In the genomic region with DNA sequence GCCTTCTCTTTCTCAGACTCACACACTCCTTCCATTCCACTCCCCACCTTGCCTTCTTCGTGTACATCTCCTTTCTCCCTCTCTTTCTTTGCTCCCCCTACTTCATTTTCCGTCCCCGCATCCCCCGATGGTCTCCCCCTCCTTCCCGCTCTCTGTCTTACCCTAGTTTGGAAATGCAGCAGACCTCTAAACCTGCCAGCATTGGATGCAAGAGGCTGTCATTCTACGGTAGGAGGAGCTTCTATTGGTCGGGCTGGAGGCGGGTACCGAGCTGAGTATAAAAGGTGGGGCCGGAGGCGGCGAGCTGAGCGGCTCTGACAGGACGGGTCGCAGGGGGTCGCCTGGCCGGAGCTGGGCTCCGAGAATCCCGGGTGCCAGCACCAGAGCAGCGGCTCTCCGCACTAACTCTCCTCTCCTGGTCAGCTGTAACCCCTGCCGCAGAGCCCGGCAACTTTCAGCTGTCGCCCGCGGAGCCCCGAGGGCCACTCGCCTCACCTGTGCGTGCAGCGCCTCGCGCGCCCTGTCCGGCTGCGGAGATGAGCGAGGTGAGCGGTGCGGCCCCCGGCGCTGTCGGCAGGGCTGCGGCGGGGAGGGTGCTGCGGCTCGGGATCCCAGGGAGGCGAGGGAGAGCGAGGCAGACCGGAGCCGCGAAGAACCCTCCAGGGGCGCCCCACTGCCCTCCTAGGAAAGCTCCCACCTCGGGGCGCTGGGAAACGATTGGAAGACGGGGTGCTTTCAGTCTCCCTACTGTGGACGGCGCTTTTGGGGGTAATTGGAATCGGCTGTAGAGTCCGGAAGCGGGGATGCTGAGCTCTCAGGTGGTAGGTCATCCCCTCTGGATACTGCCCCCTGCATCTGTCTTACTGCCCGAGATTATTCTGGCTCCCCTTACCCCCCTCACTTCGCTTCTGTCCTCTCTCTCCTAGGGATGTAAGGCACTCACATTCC, we compare ENCODE assay signal across 8 cellular contexts. TPM values are rescaled to one million over a fixed set of nuclear protein-coding genes. Genes with fewer than 3 reads are reported as not detected.
DNase-seq lines count a peak whose midpoint lies in the region; ATAC-seq, FAIRE-seq and TF ChIP-seq lines count a peak whose summit lies in the region.

Gene PCP4L1 (plus strand): TSS at position 307 of the 948 bp plus-strand sequence. CDS start 230 bp downstream, at position 537.

- H3K9me3 Mint-ChIP-seq in H9, result peaks cover 27 to 28% of the 10 kb centered on the region in 2 experiments

- H3K36me3 ChIP-seq in BLaER1 treated with 17β-estradiol and CSF1 and Interleukin-3, amounts not matched to agents 10 nM and 100 nM, result peaks cover 0 to 7% (median 0%) of the 10 kb centered on the region in 11 experiments; a peak in 4 of 22 replicates
- no peaks in the 10 kb centered on the region for H3K36me3 ChIP-seq in GM12878 (ENCODE audit: control insufficient read depth in 2 of 2, insufficient read depth in 2 of 2, low read length in 1 of 2)

- no peak within 1 kb of the TSS for H3K4me3 ChIP-seq in BLaER1 treated with 17β-estradiol and CSF1 and Interleukin-3, amounts not matched to agents 10 nM and 100 nM
- H3K4me3 ChIP-seq in GM12878, result peak within 1 kb of the TSS; percentile 47

- no peak within 1 kb of the TSS for H2AK5ac ChIP-seq in H9 (ENCODE audit: insufficient read length, low read length)

- H2AFZ ChIP-seq in H9 (ENCODE audit: low read length) (peak within 1 kb of the TSS; percentile 74), GM12878 (ENCODE audit: control insufficient read depth, low read depth, low read length) (peak within 1 kb of the TSS; percentile 72)

- intact Hi-C loops in GM12878 (cut with micrococcal nuclease; ENCODE audit: unreplicated experiment), result no loop called here

- no peak within 1 kb of the TSS for H2BK15ac ChIP-seq in H9 (ENCODE audit: low read depth, low read length)

- no peak within 1 kb of the TSS for H4K5ac ChIP-seq in H9 (ENCODE audit: insufficient read length, low read depth, low read length)

- SMC1A ChIA-PET in GM12878 (lab: Charles Lee; ENCODE audit: uncharacterized antibody, unreplicated experiment), result interaction anchor here (0.6 to 0.9 kb wide), 3 partner anchors 12 to 483 kb away, joined by 3 to 4 read pairs (median 4); no protein-coding TSS in a partner anchor

- TF ChIP-seq EP300 in GM12878 (IDR thresholded peaks at IDR 0.05; ENCODE audit: borderline replicate concordance in 1 of 2, control insufficient read depth in 1 of 2, low read depth in 2 of 2, low read length in 2 of 2), result no peak

- no peak for TF ChIP-seq POLR2A in GM12878 (IDR thresholded peaks at IDR 0.05; ENCODE audit: low read depth, low read length)

- no peak within 1 kb of the TSS for H4K91ac ChIP-seq in H9 (ENCODE audit: insufficient read length, low read depth, low read length)

- peaks cover 81% of the 10 kb centered on the region for H3K27me3 Mint-ChIP-seq in H9 (ENCODE audit: low read depth)

- H3K79me2 ChIP-seq in H9 (ENCODE audit: insufficient read depth, low read length), result no peaks in the 10 kb centered on the region
- no peaks in the 10 kb centered on the region for H3K79me2 ChIP-seq in GM12878 (ENCODE audit: control insufficient read depth, insufficient read depth, low read length)

- H4K8ac ChIP-seq in H9 (replicated peaks; ENCODE audit: insufficient read length, low read depth, low read length), result no peak within 1 kb of the TSS

- no TSS peak for BruUV-seq in GM12878 (replicated peaks; lab: Mats Ljungman, UMichigan)

- H3K18ac ChIP-seq in H9 (ENCODE audit: insufficient read length, low read depth, low read length), result no peak within 1 kb of the TSS

- RAD21 ChIA-PET in GM12878 (lab: Charles Lee; ENCODE audit: unreplicated experiment), result interaction anchor here (1.8 kb wide), 1 partner anchor 33 kb away, joined by 6 read pairs; the partner anchor contains the start of gene TOMM40L

- ATAC-seq in GM12878, result peak; percentile 76
- no peak for ATAC-seq in HG02973 (IDR thresholded peaks at IDR 0.05; ENCODE audit: unreplicated experiment)

- peaks cover 17 to 26% of the 10 kb centered on the region in 2 experiments for H3K4me1 Mint-ChIP-seq in H9

- no peaks in the 10 kb centered on the region for H3K79me1 ChIP-seq in H9 (ENCODE audit: insufficient read depth, low read depth, low read length, poor library complexity, severe bottlenecking)

- H3K14ac ChIP-seq in H9 (ENCODE audit: insufficient read depth, low read length), result peak within 1 kb of the TSS; percentile 55; the same call in 1 of the 2 replicates

- peaks cover 21 to 45% (median 31%) of the 10 kb centered on the region in 10 experiments for H3K4me1 ChIP-seq in BLaER1 treated with 17β-estradiol and CSF1 and Interleukin-3, amounts not matched to agents 10 nM and 100 nM
- peaks cover 5% of the 10 kb centered on the region; the same call in 1 of the 2 replicates for H3K4me1 ChIP-seq in H9 (ENCODE audit: insufficient read depth, low read length)
- peaks cover 13% of the 10 kb centered on the region for H3K4me1 ChIP-seq in GM12878 (ENCODE audit: control insufficient read depth, insufficient read depth, low read length)

- peak within 1 kb of the TSS; percentile 59 to 78 for H3K4me3 Mint-ChIP-seq in H9

- peaks cover 31 to 43% (median 35%) of the 10 kb centered on the region in 11 experiments for H3K9me3 ChIP-seq in BLaER1 treated with 17β-estradiol and CSF1 and Interleukin-3, amounts not matched to agents 10 nM and 100 nM (replicated peaks in 1 of 11)
- H3K9me3 ChIP-seq in H9 (ENCODE audit: control insufficient read depth, low read depth, low read length) (peaks cover 6% of the 10 kb centered on the region), GM12878 (replicated peaks; ENCODE audit: control insufficient read depth, insufficient read depth, low read length) (peaks cover 7% of the 10 kb centered on the region; the same call in 1 of the 3 replicates)

- peaks cover 11% of the 10 kb centered on the region for H3K23me2 ChIP-seq in H9 (ENCODE audit: insufficient read length, low read depth, low read length, poor library complexity, severe bottlenecking)

- no peak within 1 kb of the TSS for H3K23ac ChIP-seq in H9 (ENCODE audit: insufficient read length, low read depth, low read length)

- CTCF ChIA-PET in RWPE1 (lab: Yijun Ruan, JAX), result interaction anchor here (1.2 kb wide), 1 partner anchor 32 kb away, joined by 3 read pairs; no protein-coding TSS in a partner anchor
- CTCF ChIA-PET in GM12878 (lab: Yijun Ruan, JAX), result interaction anchor here (0.7 to 4.0 kb wide), 4 partner anchors 27 to 474 kb away, joined by 3 to 16 read pairs (median 4); partner anchors contain the start of gene TOMM40L

- 0 out of 22 replicates have a peak, but pooled peaks cover 0 to 8% (median 0%) of the 10 kb centered on the region in 11 experiments for H3K27me3 ChIP-seq in BLaER1 treated with 17β-estradiol and CSF1 and Interleukin-3, amounts not matched to agents 10 nM and 100 nM
- H3K27me3 ChIP-seq in H9 (ENCODE audit: insufficient read depth, low read length), result peaks cover 12% of the 10 kb centered on the region; the same call in 1 of the 2 replicates
- peaks cover 0 to 5% of the 10 kb centered on the region in 2 experiments; a peak in 1 of 4 replicates for H3K27me3 ChIP-seq in GM12878 (replicated peaks in 1 of 2; ENCODE audit: control insufficient read depth in 2 of 2, insufficient read depth in 2 of 2, low read length in 1 of 2)

- H3K4me2 ChIP-seq in BLaER1 treated with 17β-estradiol and CSF1 and Interleukin-3, amounts not matched to agents 10 nM and 100 nM, result peak within 1 kb of the TSS in 6 of 11 experiments; percentile 8 to 88 (median 74); a peak in 5 of 22 replicates
- H3K4me2 ChIP-seq in H9 (ENCODE audit: insufficient read depth, insufficient read length, low read length) (peak within 1 kb of the TSS; percentile 55), GM12878 (ENCODE audit: control insufficient read depth, insufficient read depth) (peak within 1 kb of the TSS; percentile 70)

- H4K20me1 ChIP-seq in BLaER1 treated with 17β-estradiol and CSF1 and Interleukin-3, amounts not matched to agents 10 nM and 100 nM, result no peaks in the 10 kb centered on the region
- no peaks in the 10 kb centered on the region for H4K20me1 ChIP-seq in H9 (ENCODE audit: control insufficient read depth, insufficient read depth, insufficient read length)
- no peaks in the 10 kb centered on the region for H4K20me1 ChIP-seq in GM12878 (ENCODE audit: control insufficient read depth, insufficient read depth)

- H3K56ac ChIP-seq in H9 (ENCODE audit: insufficient read length, low read depth, low read length), result no peak within 1 kb of the TSS

- H2BK5ac ChIP-seq in H9 (ENCODE audit: insufficient read length, low read length), result no peak within 1 kb of the TSS

- WGBS in H9 (ENCODE audit: extremely low coverage, insufficient read length, low lambda C conversion rate), result no CpG with 5 or more reads among the region's 62 CpGs
- WGBS in GM12878 (ENCODE audit: insufficient coverage, insufficient replicate concordance, low lambda C conversion rate, missing lambda C conversion rate), result 41% methylated on average over 62 of the region's 62 CpGs

- no peak for FAIRE-seq in GM12878 (lab: Jason Lieb, UNC)
- FAIRE-seq in D721Med (lab: Jason Lieb, UNC), result no peak

- no peak within 1 kb of the TSS for H3K27ac ChIP-seq in BLaER1 treated with 17β-estradiol and CSF1 and Interleukin-3, amounts not matched to agents 10 nM and 100 nM
- H3K27ac ChIP-seq in H9 (ENCODE audit: insufficient read length, low read depth, low read length), result no peak within 1 kb of the TSS
- H3K27ac ChIP-seq in RWPE1, result no peak within 1 kb of the TSS
- no peak within 1 kb of the TSS for H3K27ac ChIP-seq in GM12878 (ENCODE audit: control insufficient read depth, insufficient read depth)

- H3K9ac ChIP-seq in BLaER1 treated with 17β-estradiol and CSF1 and Interleukin-3, amounts not matched to agents 10 nM and 100 nM, result no peak within 1 kb of the TSS
- H3K9ac ChIP-seq in H9 (ENCODE audit: extremely low read depth, insufficient read length, low read length) (no peak within 1 kb of the TSS), GM12878 (ENCODE audit: control insufficient read depth, insufficient read depth, low read length) (no peak within 1 kb of the TSS)

- H3K4ac ChIP-seq in H9 (ENCODE audit: low read depth, low read length), result no peak within 1 kb of the TSS

- no peak within 1 kb of the TSS for H2BK12ac ChIP-seq in H9 (ENCODE audit: insufficient read length, low read depth, low read length)

- peak; percentile 95 for DNase-seq in H9
- DNase-seq in RWPE1 (ENCODE audit: low spot score), result peak; percentile 51
- no peak for DNase-seq in GM12878 (ENCODE audit: low read depth, low spot score)
- peak; percentile 88 for DNase-seq in iPS DF 19.7 (ENCODE audit: low read depth, low spot score)
- peak; percentile 82 for DNase-seq in retina
- DNase-seq in D721Med (ENCODE audit: insufficient read length, low spot score), result no peak

- H3K27ac Mint-ChIP-seq in H9, result no peak within 1 kb of the TSS; a peak in 1 of 7 replicates

- no peak for TF ChIP-seq RAD21 in GM12878 (IDR thresholded peaks at IDR 0.05; ENCODE audit: insufficient read depth, low read depth, low read length)

- no peak within 1 kb of the TSS for H2BK20ac ChIP-seq in H9 (ENCODE audit: low read depth, low read length, poor library complexity, severe bottlenecking)

- POLR2A ChIA-PET in RWPE1 (lab: Yijun Ruan, JAX; ENCODE audit: low non-redundant PET), result no interaction called here
- POLR2A ChIA-PET in GM12878 (lab: Charles Lee), result interaction anchor here (1.1 to 1.6 kb wide), 2 partner anchors 53 to 93 kb away, joined by 3 to 4 read pairs; partner anchors contain the start of gene PPOX

- TF ChIP-seq CTCF in H9 (conservative IDR thresholded peaks at IDR 0.05) (no peak), RWPE1 (conservative IDR thresholded peaks at IDR 0.05; ENCODE audit: low read depth) (no peak), GM12878 (IDR thresholded peaks at IDR 0.05 in 2 of 3, conservative IDR thresholded peaks at IDR 0.05 in 1 of 3; ENCODE audit: control insufficient read depth in 2 of 3, extremely low read depth in 1 of 3, insufficient read depth in 1 of 3, low read depth in 3 of 3, low read length in 3 of 3) (no peak), D721Med (IDR thresholded peaks at IDR 0.05; ENCODE audit: insufficient read depth, missing control alignments) (no peak)

- H3T11ph ChIP-seq in H9 (ENCODE audit: low read length), result no peak within 1 kb of the TSS

- peaks cover 13 to 20% (median 14%) of the 10 kb centered on the region in 3 experiments for H3K36me3 Mint-ChIP-seq in H9 (ENCODE audit: insufficient read depth in 1 of 3, low read depth in 3 of 3)

- in situ Hi-C loops in GM12878 (cut with MboI), result no loop called here

- no peak within 1 kb of the TSS for H2BK120ac ChIP-seq in H9 (ENCODE audit: low read depth, low read length, poor library complexity, severe bottlenecking)

RNA-seq across cellular contexts. Expression of gene PCP4L1, which starts in this region (rescaled TPM):
- total RNA-seq in H9 (2021) (0.66 and 0.83 TPM in 2 replicates), GM12878 (2014; rRNA removed) (3.5 and 3.6 TPM in 2 replicates), GM12878 (2014; rRNA removed; fragmentation: Illumina TruSeq; extraction: Trizol) (2.2 and 2.7 TPM in 2 replicates), GM12878 (2021) (2.7 and 3.6 TPM in 2 replicates)
- 3.6 and 3.9 TPM in 2 replicates for total RNA-seq in GM12878 (2013; cell fraction: nucleolus; rRNA removed)
- 0.45 TPM for polyA plus RNA-seq in GM12878 (2011; ENCODE audit: low read depth)
- polyA plus RNA-seq in GM12878 (2011; rRNA removed) (3.0 and 4.7 TPM in 2 replicates), GM12878 (2014; fragmentation: Illumina TruSeq; extraction: Trizol) (4.0 and 6.0 TPM in 2 replicates), GM12878 (2014; fragmentation: Nextera tagmentation; extraction: Ambion mirVana) (1 to 10 TPM; 1.0 to 1.1 TPM), GM12878 (2014; rRNA removed) (4.8 and 5.2 TPM in 2 replicates), GM12878 (2016; fragmentation: Nextera tagmentation; extraction: Ambion mirVana) (1 to 10 TPM; 2.4 to 3.0 TPM)
- 1.8 TPM in 2 replicates for polyA plus RNA-seq in GM12878 (2011; cell fraction: cytosol; rRNA removed)
- polyA plus RNA-seq in GM12878 (2011; cell fraction: nucleus; rRNA removed), result 0.89 and 2.2 TPM in 2 replicates
- polyA plus RNA-seq in GM12878 (2012), result 0.73 and 0.74 TPM in 2 replicates
- polyA minus RNA-seq in GM12878 (2011; rRNA and poly(A)+ RNA removed), result 0.80 and 2.0 TPM in 2 replicates
- 0.62 and 0.80 TPM in 2 replicates for polyA minus RNA-seq in GM12878 (2011; cell fraction: cytosol; rRNA and poly(A)+ RNA removed)
- 0.36 and 0.38 TPM in 2 replicates for polyA minus RNA-seq in GM12878 (2011; cell fraction: nucleus; rRNA and poly(A)+ RNA removed)

Comparison
In these comparisons a context has a peak if more than half of its experiments do, and no peak if none do; other contexts are left out.
1. Peak in DNase-seq and H3K4me2 ChIP-seq in H9; RNA of the gene not detected or under 1 TPM.
2. DNase-seq: peak in RWPE1 (single experiment), iPS DF 19.7 (single experiment) and retina (single experiment); none in GM12878 (single experiment) and D721Med (single experiment).
3. Peak in every context shown above with its lines, with median percentiles within 50 percentile points of each other: H3K4me2 ChIP-seq.